12 cellular contexts compared by ENCODE assay signal in the genomic region with DNA sequence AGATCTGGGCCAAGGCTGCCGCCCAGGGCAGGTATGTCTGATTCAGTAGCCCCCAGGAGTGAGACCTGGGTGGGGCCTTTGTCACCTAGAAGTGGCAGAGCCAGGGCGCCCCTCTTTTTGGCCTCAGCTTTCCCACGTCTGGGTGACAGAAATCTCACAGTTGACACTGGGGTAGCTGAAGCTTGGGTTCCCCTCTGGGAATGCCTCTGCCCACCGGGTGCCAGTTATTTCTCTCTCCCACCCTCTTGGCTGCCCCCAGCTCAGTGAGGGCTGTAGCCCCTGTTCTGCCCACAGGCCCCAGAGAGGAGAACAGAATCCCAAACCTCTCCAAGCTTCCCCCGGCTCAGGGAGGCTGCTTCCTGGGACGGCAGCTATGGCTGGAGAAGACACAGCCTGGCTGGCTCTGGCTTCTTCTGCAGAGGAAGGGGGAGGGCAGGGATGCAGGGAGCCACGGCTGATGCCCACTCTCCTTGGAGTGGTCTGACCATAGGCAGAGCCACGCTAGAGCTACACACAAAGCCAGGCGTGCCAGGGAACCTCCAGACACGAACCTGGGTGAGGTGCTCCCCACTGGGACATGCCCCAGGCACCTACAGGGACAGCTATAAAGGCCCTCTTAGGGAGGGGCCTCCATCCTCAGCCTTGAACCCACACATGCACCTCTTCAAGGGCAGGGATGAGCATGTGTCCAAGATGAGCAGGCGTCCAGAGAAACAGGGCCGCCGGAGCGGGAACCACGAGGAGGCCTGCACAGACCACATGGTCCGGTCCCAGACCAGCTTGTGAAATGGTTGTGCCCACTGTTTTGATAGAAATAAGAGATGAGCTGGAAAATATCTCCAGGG. TPM values are rescaled to one million over a fixed set of nuclear protein-coding genes. Genes with fewer than 3 reads are reported as not detected.
DNase-seq lines count a peak whose midpoint lies in the region; FAIRE-seq and TF ChIP-seq lines count a peak whose summit lies in the region.
"Had no signal": no experiment of that assay in that cellular context is flagged by ENCODE, and none has a peak within 500 bp of the region (broad histone marks: within the 10 kb centered on the region; RNA-seq: fewer than 3 reads in every experiment).

No MANE protein-coding gene starts in this region.

- H2AFZ ChIP-seq in H1 (ENCODE audit: low read length), result no peak overlapping the region
- H2AFZ ChIP-seq in osteoblast (ENCODE audit: low read length), result no peak overlapping the region
- H2AFZ ChIP-seq: hepatocyte had no signal

- H3K27ac ChIP-seq in HEK293 (ENCODE audit: extremely low read depth, low read depth, low read length) (no peak overlapping the region), H1 (ENCODE audit: low read depth, low read length) (no peak overlapping the region), osteoblast (ENCODE audit: low read depth, low read length) (no peak overlapping the region)
- H3K27ac ChIP-seq: hepatocyte had no signal

- H3K18ac ChIP-seq in H1 (ENCODE audit: extremely low read depth, low read length), result no peak overlapping the region

- H3K23me2 ChIP-seq in H1 (ENCODE audit: low read depth, low read length), result no peaks in the 10 kb centered on the region

- FAIRE-seq in D721Med (lab: Jason Lieb, UNC), result no peak
- FAIRE-seq in H1 (lab: Jason Lieb, UNC), result no peak
- FAIRE-seq: endothelial cell of umbilical vein, G401.6 had no signal

- H4K20me1 ChIP-seq in H1 (replicated peaks in 1 of 2; ENCODE audit: control insufficient read depth in 1 of 2, insufficient read depth in 2 of 2, low read length in 2 of 2), result no peaks in the 10 kb centered on the region
- no peaks in the 10 kb centered on the region for H4K20me1 ChIP-seq in osteoblast (ENCODE audit: insufficient read depth, low read length)

- H3K4me1 ChIP-seq in HEK293 (ENCODE audit: control insufficient read depth, insufficient read depth, low read length) (no peaks in the 10 kb centered on the region), H1 (replicated peaks in 1 of 4; ENCODE audit: control insufficient read depth in 3 of 4, insufficient read depth in 4 of 4, low read length in 3 of 4) (peaks cover 0 to 10% (median 0%) of the 10 kb centered on the region in 4 experiments; a peak in 1 of 7 replicates), osteoblast (ENCODE audit: insufficient read depth, low read length) (no peaks in the 10 kb centered on the region), BE2C (peaks cover 18% of the 10 kb centered on the region)

- H4K5ac ChIP-seq in H1 (ENCODE audit: insufficient read length, low read depth, low read length), result no peak overlapping the region

- H4K91ac ChIP-seq in H1 (replicated peaks; ENCODE audit: insufficient read length, low read length), result no peak overlapping the region

- H2BK20ac ChIP-seq in H1 (ENCODE audit: low read length), result no peak overlapping the region

- H3K23ac ChIP-seq in H1 (ENCODE audit: insufficient read length), result no peak overlapping the region

- H3K9me3 ChIP-seq in HEK293 (ENCODE audit: control insufficient read depth, insufficient read depth, low read depth, low read length), result no peaks in the 10 kb centered on the region
- no peaks in the 10 kb centered on the region for H3K9me3 ChIP-seq in H1 (ENCODE audit: insufficient read depth in 2 of 2, low read depth in 1 of 2, low read length in 1 of 2)
- no peaks in the 10 kb centered on the region for H3K9me3 ChIP-seq in osteoblast (ENCODE audit: low read depth, low read length)
- H3K9me3 ChIP-seq in BE2C, result no peaks in the 10 kb centered on the region

- H3K4ac ChIP-seq in H1 (replicated peaks; ENCODE audit: insufficient read length, low read depth, low read length), result no peak overlapping the region

- H3K36me3 ChIP-seq in HEK293 (ENCODE audit: control insufficient read depth in 2 of 2, insufficient read depth in 1 of 2, low read length in 2 of 2), result no peaks in the 10 kb centered on the region
- H3K36me3 ChIP-seq in H1 (ENCODE audit: control insufficient read depth in 2 of 4, insufficient read depth in 4 of 4, low read length in 3 of 4), result no peaks in the 10 kb centered on the region
- H3K36me3 ChIP-seq in osteoblast (ENCODE audit: insufficient read depth, low read length), result no peaks in the 10 kb centered on the region
- H3K36me3 ChIP-seq in BE2C, result peaks cover 13% of the 10 kb centered on the region

- H2BK5ac ChIP-seq in H1 (ENCODE audit: low read depth, low read length), result no peak overlapping the region

- H2BK120ac ChIP-seq in H1 (replicated peaks; ENCODE audit: low read depth, low read length), result no peak overlapping the region

- no peak overlapping the region for H3K14ac ChIP-seq in H1 (ENCODE audit: insufficient read length)

- TF ChIP-seq EP300 in H1 (IDR thresholded peaks at IDR 0.05; ENCODE audit: borderline replicate concordance in 1 of 2, low read depth in 2 of 2, low read length in 2 of 2), result no peak

- CTCF ChIA-PET in HEK293 (lab: Yijun Ruan, JAX), result no interaction called here
- CTCF ChIA-PET in H1 (lab: Charles Lee; ENCODE audit: partially characterized antibody), result interaction anchor here (1.1 to 9.2 kb wide), 6 partner anchors 11 to 153 kb away, joined by 4 to 61 read pairs (median 10); no protein-coding TSS in a partner anchor

- TF ChIP-seq CTCF in D721Med (IDR thresholded peaks at IDR 0.05; ENCODE audit: insufficient read depth, missing control alignments) (no peak), HEK293 (tag by site-specific recombination; IDR thresholded peaks at IDR 0.05) (no peak), H1 (IDR thresholded peaks at IDR 0.05; ENCODE audit: control extremely low read depth in 1 of 3, insufficient read depth in 1 of 3, low read depth in 1 of 3, low read length in 3 of 3) (no peak), osteoblast (IDR thresholded peaks at IDR 0.05; ENCODE audit: extremely low read depth, low read depth, low read length) (no peak), BE2C (IDR thresholded peaks at IDR 0.05; ENCODE audit: low read depth, low read length) (no peak)

- DNase-seq in D721Med (ENCODE audit: insufficient read length, low spot score), result peak; percentile 11
- no peak for DNase-seq in H1 (ENCODE audit: low read depth in 1 of 2, low spot score in 2 of 2)
- DNase-seq in osteoblast (ENCODE audit: insufficient read length, low spot score, missing footprints), result peak; percentile 81
- no peak for DNase-seq in NCI-H774 (lab: John Stamatoyannopoulos, UW)
- no peak for DNase-seq in BE2C
- no peak for DNase-seq in NCI-H526 treated with DMSO at 0.1 percent for 48 hours (lab: John Stamatoyannopoulos, UW)
- no peak for DNase-seq in putamen (ENCODE audit: low spot score)
- DNase-seq: stimulated activated naive CD4-positive, alpha-beta T cell treated with Interleukin-2 at 50 U/mL for 16 hours had no signal

- no peak for TF ChIP-seq POLR2A in H1 (IDR thresholded peaks at IDR 0.05; ENCODE audit: control extremely low read depth in 1 of 2, low read depth in 2 of 2, low read length in 2 of 2)

- no peak overlapping the region for H2AK5ac ChIP-seq in H1 (ENCODE audit: low read depth, low read length)

- WGBS in H1 (ENCODE audit: extremely low coverage in 1 of 2, insufficient coverage in 1 of 2, insufficient read length in 1 of 2, insufficient replicate concordance in 2 of 2, low coverage in 1 of 2, low lambda C conversion rate in 2 of 2, missing lambda C conversion rate in 1 of 2), 2 experiments, result 74% methylated on average over 11 of the region's 16 CpGs; no CpG with 5 or more reads in 1 of the 2 experiments

- H3K9ac ChIP-seq in H1 (replicated peaks in 1 of 4; ENCODE audit: extremely low read depth in 1 of 4, low read depth in 3 of 4, low read length in 3 of 4), result no peak overlapping the region

- H3K4me2 ChIP-seq in H1 (ENCODE audit: insufficient read depth in 1 of 2, low read depth in 2 of 2, low read length in 2 of 2) (no peak overlapping the region), osteoblast (ENCODE audit: insufficient read depth, low read length) (no peak overlapping the region)
- H3K4me2 ChIP-seq: hepatocyte had no signal

- TF ChIP-seq RAD21 in H1 (IDR thresholded peaks at IDR 0.05 in 1 of 2, conservative IDR thresholded peaks at IDR 0.05 in 1 of 2; ENCODE audit: low read depth in 2 of 2, low read length in 2 of 2), result no peak

- H3K56ac ChIP-seq in H1 (replicated peaks; ENCODE audit: insufficient read length, low read depth, low read length), result no peak overlapping the region

- H4K8ac ChIP-seq in H1 (ENCODE audit: extremely low read depth, insufficient read depth, low read length), result peak overlapping the region; percentile 45; the same call in 1 of the 2 replicates

- H2BK15ac ChIP-seq in H1 (ENCODE audit: low read length), result no peak overlapping the region

- POLR2A ChIA-PET in HEK293 (lab: Yijun Ruan, JAX), result no interaction called here
- POLR2A ChIA-PET in H1 (lab: Charles Lee; ENCODE audit: partially characterized antibody), result interaction anchor here (0.9 kb wide), 1 partner anchor 13 kb away, joined by 3 read pairs; no protein-coding TSS in a partner anchor

- no peaks in the 10 kb centered on the region for H3K79me1 ChIP-seq in H1 (ENCODE audit: low read depth, low read length)

- H3K79me2 ChIP-seq in H1 (ENCODE audit: control insufficient read depth in 1 of 2, insufficient read depth in 2 of 2, low read length in 2 of 2), result no peaks in the 10 kb centered on the region
- no peaks in the 10 kb centered on the region for H3K79me2 ChIP-seq in osteoblast (ENCODE audit: insufficient read depth, low read length)
- H3K79me2 ChIP-seq: hepatocyte had no signal

- no peak overlapping the region for H2BK12ac ChIP-seq in H1 (ENCODE audit: low read depth, low read length)

- no peak overlapping the region for H3K4me3 ChIP-seq in HEK293 (ENCODE audit: low read depth, low read length)
- H3K4me3 ChIP-seq in H1 (ENCODE audit: extremely low read depth in 1 of 4, insufficient read depth in 2 of 4, low read depth in 3 of 4, low read length in 4 of 4), result no peak overlapping the region
- H3K4me3 ChIP-seq in osteoblast (ENCODE audit: insufficient read depth, low read length), result no peak overlapping the region
- H3K4me3 ChIP-seq in BE2C (ENCODE audit: low read depth, low read length), result no peak overlapping the region
- H3K4me3 ChIP-seq: hepatocyte had no signal

- no peaks in the 10 kb centered on the region for H3K27me3 ChIP-seq in H1 (replicated peaks in 1 of 4; ENCODE audit: control insufficient read depth in 3 of 4, extremely low read depth in 1 of 4, insufficient read depth in 3 of 4, low read length in 3 of 4)
- no peaks in the 10 kb centered on the region for H3K27me3 ChIP-seq in osteoblast (ENCODE audit: insufficient read depth, low read length)
- H3K27me3 ChIP-seq in BE2C, result no peaks in the 10 kb centered on the region
- H3K27me3 ChIP-seq: hepatocyte had no signal

RNA-seq across cellular contexts. Expression of gene BEGAIN, which starts 51.7 kb away (rescaled TPM):
- total RNA-seq in H1 (2021; fragmentation: NEBNext Ultra II Directional; extraction: Animal tissue kit (Norgen Biotek cat#: 25700)), result 2.1 and 3.0 TPM in 2 replicates
- polyA plus RNA-seq in H1 (2011; rRNA removed), result 2.9 and 3.7 TPM in 2 replicates
- polyA plus RNA-seq in H1 (2011; cell fraction: cytosol; rRNA removed), result 2.7 TPM
- 5.0 TPM for polyA plus RNA-seq in H1 (2011; cell fraction: nucleus; rRNA removed)
- polyA plus RNA-seq in H1 (2012, experiment 1 of 2), result 2.0 to 3.5 TPM (median 2.7 TPM) in 4 replicates
- polyA plus RNA-seq in H1 (2012, experiment 2 of 2), result 1.5 TPM
- polyA plus RNA-seq in H1 (2013, experiment 1 of 2), result 1.6 TPM
- polyA plus RNA-seq in H1 (2013, experiment 2 of 2), result 1.8 TPM
- polyA minus RNA-seq in H1 (2011; rRNA and poly(A)+ RNA removed), result 1.0 and 1.7 TPM in 2 replicates
- 1.4 TPM for polyA minus RNA-seq in H1 (2011; cell fraction: cytosol; rRNA and poly(A)+ RNA removed)
- 1.9 TPM for polyA minus RNA-seq in H1 (2011; cell fraction: nucleus; rRNA and poly(A)+ RNA removed)
- total RNA-seq in osteoblast, result 1.1 TPM in 1 of 2 replicates, not detected in the other
- polyA plus RNA-seq in BE2C (2012; ENCODE audit: insufficient read depth, insufficient read length, low read depth), result 178 TPM
- polyA plus RNA-seq: endothelial cell of umbilical vein had no signal

Comparison
In these comparisons a context has a peak if more than half of its experiments do, and no peak if none do; other contexts are left out.
1. DNase-seq: peak in D721Med (single experiment) and osteoblast (single experiment); none in H1 (0 of 2), NCI-H774 (single experiment), BE2C (single experiment), NCI-H526 treated with DMSO at 0.1 percent for 48 hours (single experiment) and putamen (single experiment).